In the genomic region with DNA sequence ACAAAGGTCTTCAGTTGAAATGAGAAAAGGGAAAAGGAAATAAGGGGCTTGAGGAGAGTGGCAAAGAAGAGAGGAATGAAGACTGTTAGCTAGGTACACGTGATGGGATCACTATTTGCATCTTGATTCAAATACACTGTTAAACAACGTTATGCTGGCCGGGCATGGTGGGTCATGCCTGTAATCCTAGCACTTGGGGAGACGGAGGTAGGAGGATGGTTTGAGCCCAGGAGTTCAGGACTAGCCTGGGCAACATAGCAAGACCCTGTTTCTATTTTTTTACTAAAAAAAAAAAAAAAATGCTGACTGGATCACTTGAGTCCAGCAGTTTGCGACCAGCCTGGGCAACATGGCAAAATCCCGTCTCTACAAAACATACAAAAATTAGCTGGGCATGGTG, we compare ENCODE assay signal across 19 cellular contexts.
"Had no signal": no experiment of that assay in that cellular context is flagged by ENCODE, and none has a peak within 500 bp of the region (broad histone marks: within the 10 kb centered on the region; RNA-seq: fewer than 3 reads in every experiment).

No MANE protein-coding gene starts in this region.

- ATAC-seq: activated T-helper 17 cell treated with anti-CD3 and anti-CD28 coated beads, Interleukin-2, amount 50 U/mL, for 72 hours; gastroesophageal sphincter; WTC11 had no signal

- H3K4me1 ChIP-seq: parathyroid adenoma, testis had no signal

- H3K9me3 Mint-ChIP-seq: activated naive CD4-positive, alpha-beta T cell treated with anti-CD3 and anti-CD28 coated beads, Interleukin-2, amount 10 ng/mL, durations not matched to agents 7 days and 5 days; activated T-helper 17 cell treated with anti-CD3 and anti-CD28 coated beads, Interleukin-2, amount 50 U/mL, for 72 hours; naive B cell; WTC11 had no signal

- H3K4me3 ChIP-seq: gastroesophageal sphincter, stomach, testis had no signal

- H3K9ac ChIP-seq: parathyroid adenoma had no signal

- FAIRE-seq: colon, endometrium, islet of Langerhans, TTC549 had no signal

- H3K4me3 Mint-ChIP-seq: activated naive CD4-positive, alpha-beta T cell treated with anti-CD3 and anti-CD28 coated beads, Interleukin-2, amount 10 ng/mL, durations not matched to agents 7 days and 5 days; activated T-helper 17 cell treated with anti-CD3 and anti-CD28 coated beads, Interleukin-2, amount 50 U/mL, for 72 hours; WTC11 had no signal

- H3K9me3 ChIP-seq: gastroesophageal sphincter, neutrophil, stomach, testis had no signal

- H3K27ac Mint-ChIP-seq: activated naive CD4-positive, alpha-beta T cell treated with anti-CD3 and anti-CD28 coated beads, Interleukin-2, amount 10 ng/mL, durations not matched to agents 7 days and 5 days; activated T-helper 17 cell treated with anti-CD3 and anti-CD28 coated beads, Interleukin-2, amount 50 U/mL, for 72 hours; WTC11 had no signal

- DNase-seq: activated CD4-positive, alpha-beta T cell treated with anti-CD3 and anti-CD28 coated beads, Interleukin-2, amount 50 U/mL, for 1 hour; activated naive CD4-positive, alpha-beta T cell treated with anti-CD3 and anti-CD28 coated beads, Interleukin-2, amount 10 ng/mL, durations not matched to agents 7 days and 5 days; amniotic stem cell; caudate nucleus; mammary epithelial cell; naive B cell; stimulated activated CD4-positive, alpha-beta T cell treated with anti-CD3 and anti-CD28 coated beads, Interleukin-12 subunit alpha, Interleukin-12 subunit beta, amount 100 ng/mL, for 4 hours; stimulated activated CD4-positive, alpha-beta T cell treated with anti-CD3 and anti-CD28 coated beads, Interleukin-2, amount 100 ng/mL, for 24 hours; stomach; testis had no signal

- H3K27me3 Mint-ChIP-seq: activated naive CD4-positive, alpha-beta T cell treated with anti-CD3 and anti-CD28 coated beads, Interleukin-2, amount 10 ng/mL, durations not matched to agents 7 days and 5 days; activated T-helper 17 cell treated with anti-CD3 and anti-CD28 coated beads, Interleukin-2, amount 50 U/mL, for 72 hours; naive B cell had no signal

- H3K27ac ChIP-seq: gastroesophageal sphincter, neutrophil, parathyroid adenoma, stomach, testis had no signal
